Comparison of ENCODE assay signal across 8 cellular contexts in the genomic region with DNA sequence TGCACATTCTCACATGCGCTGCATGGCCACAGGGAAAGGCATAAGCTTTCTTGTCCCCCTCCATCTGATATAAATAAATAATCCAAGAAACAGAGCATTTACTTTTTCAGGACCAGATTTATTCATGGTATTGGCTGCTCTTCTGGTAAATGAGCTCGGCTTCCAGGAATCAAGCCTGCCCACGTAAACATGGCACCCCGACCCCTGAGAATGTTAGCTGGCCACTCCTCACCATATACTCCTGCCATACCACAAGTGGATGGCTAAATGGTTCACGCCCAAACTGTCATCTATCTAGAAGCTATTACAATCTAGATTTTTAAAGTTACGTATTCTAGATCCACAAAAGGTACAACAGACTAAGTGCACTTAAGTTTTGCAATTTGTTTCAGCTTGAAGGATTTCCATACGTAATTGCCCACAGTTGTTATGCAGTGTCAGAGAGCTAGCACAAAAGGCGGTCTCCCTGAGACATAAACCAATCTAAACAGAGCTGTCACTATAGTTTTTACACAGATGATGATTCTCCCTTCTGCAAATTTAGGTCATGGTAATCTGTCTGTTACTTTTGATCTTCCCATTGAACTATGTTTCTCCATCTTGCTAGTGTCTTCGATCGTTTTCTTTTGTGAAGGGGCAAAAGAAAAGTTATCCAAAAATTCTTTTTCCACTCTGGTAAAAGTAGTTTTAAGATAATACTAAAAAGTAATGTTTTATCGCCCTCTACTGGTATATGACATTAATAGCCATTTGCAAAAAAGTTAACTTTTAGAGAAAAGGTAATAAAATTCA.
DNase-seq lines count a peak whose midpoint lies in the region; ATAC-seq and TF ChIP-seq lines count a peak whose summit lies in the region.

No MANE protein-coding gene starts in this region.

- H3K36me3 ChIP-seq in tibial artery, result no peaks in the 10 kb centered on the region

- peaks cover 0 to 13% (median 0%) of the 10 kb centered on the region in 4 donors for H3K4me1 ChIP-seq in tibial artery

- TF ChIP-seq CTCF in LNCAP (IDR thresholded peaks at IDR 0.05) (peak; percentile 59), VCaP (conservative IDR thresholded peaks at IDR 0.05) (peak; percentile 68), tibial artery (IDR thresholded peaks at IDR 0.05) (peak; percentile 61 to 64)

- no peaks in the 10 kb centered on the region for H3K27me3 ChIP-seq in tibial artery

- ATAC-seq in HG02763 (IDR thresholded peaks at IDR 0.05; ENCODE audit: unreplicated experiment), result no peak

- no peaks in the 10 kb centered on the region for H3K9me3 ChIP-seq in tibial artery

- intact Hi-C loops in tibial artery (cut with DNase I; ENCODE audit: low total_unique reads), result loop anchor here (10.0 kb wide), 1 partner anchor 738 kb away; no protein-coding TSS in a partner anchor

- no peak overlapping the region for H3K4me3 ChIP-seq in tibial artery

- H3K27ac ChIP-seq in VCaP (no peak overlapping the region), tibial artery (no peak overlapping the region), substantia nigra (ENCODE audit: low read depth, low read length, poor library complexity, severe bottlenecking) (no peak overlapping the region)

- DNase-seq in EH (ENCODE audit: low read depth), result peak; percentile 35
- DNase-seq in iris pigment epithelial cell (ENCODE audit: low read depth), result peak; percentile 28
- no peak for DNase-seq in tibial artery
- no peak for DNase-seq in GDM1 (lab: John Stamatoyannopoulos, UW)
- DNase-seq in substantia nigra (lab: John Stamatoyannopoulos, UW), result no peak

Comparison
In these comparisons a context has a peak if more than half of its experiments do, and no peak if none do; other contexts are left out.
1. DNase-seq: peak in EH (single experiment) and iris pigment epithelial cell (single experiment); none in tibial artery (0 of 2), GDM1 (single experiment) and substantia nigra (0 of 49).
2. Peak in every context shown above with its lines, with median percentiles within 50 percentile points of each other: CTCF ChIP-seq.